In the genomic region with DNA sequence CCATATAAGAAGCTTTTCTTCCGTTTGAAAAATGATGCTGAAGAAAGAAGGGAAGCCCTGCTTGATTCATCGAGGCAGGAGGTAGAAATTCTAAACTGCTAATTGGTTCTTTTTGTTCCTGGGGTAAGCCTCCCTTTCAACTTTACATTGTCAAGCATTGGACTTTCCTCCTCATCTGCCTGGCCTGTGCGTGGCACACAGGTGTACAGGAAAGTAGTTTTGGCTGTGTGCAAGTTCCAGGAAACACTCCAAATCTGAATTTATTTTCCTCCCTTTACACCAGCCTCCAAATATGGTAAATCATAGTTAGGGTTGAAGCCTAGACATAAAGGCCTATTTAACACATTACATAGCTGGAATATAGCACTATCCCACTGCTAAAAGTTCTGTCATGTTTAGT, we compare ENCODE assay signal across 29 cellular contexts. TPM values are rescaled to one million over a fixed set of nuclear protein-coding genes. Genes with fewer than 3 reads are reported as not detected.
"Had no signal": no experiment of that assay in that cellular context is flagged by ENCODE, and none has a peak within 500 bp of the region (broad histone marks: within the 10 kb centered on the region; RNA-seq: fewer than 3 reads in every experiment).

No MANE protein-coding gene starts in this region.

- H3K4me2 ChIP-seq: smooth muscle cell had no signal

- H3K27ac ChIP-seq: neutrophil, pancreas, psoas muscle, skin epidermis, spleen, suprapubic skin, testis, tibial artery, upper lobe of left lung, vagina had no signal

- H3K4me1 ChIP-seq: pancreas, psoas muscle, suprapubic skin, testis, tibial artery, upper lobe of left lung, vagina had no signal

- H3K27me3 ChIP-seq: neutrophil, pancreas, spleen, suprapubic skin, testis, tibial artery, upper lobe of left lung, vagina had no signal

- ATAC-seq: naive thymus-derived CD8-positive, alpha-beta T cell; natural killer cell treated with Interleukin-12 subunit alpha and Interleukin-12 subunit beta and Interleukin-15 and Interleukin-18, amount 100 ng/mL, for 72 hours; pancreas; psoas muscle; right cardiac atrium; sciatic nerve; stimulated activated memory B cell treated with anti-CD40 and anti-IgM and Interleukin-4, amounts not matched to agents 10 μg/mL and 1 μg/mL and 100 μg/mL, for 72 hours; stimulated activated naive CD8-positive, alpha-beta T cell treated with anti-CD3 and anti-CD28 coated beads, Interleukin-15, amount 100 ng/mL, for 72 hours; stimulated activated naive CD8-positive, alpha-beta T cell treated with anti-CD3 and anti-CD28 coated beads, Interleukin-15, Interleukin-2, amounts not matched to agents 100 U/mL and 50 U/mL, for 24 hours had no signal

- FAIRE-seq: pancreas, urothelium cell line had no signal

- DNase-seq: naive thymus-derived CD8-positive, alpha-beta T cell; nephron progenitor cell; nucleus accumbens; pancreas; psoas muscle; right cardiac atrium; spleen; stimulated activated CD4-positive, alpha-beta T cell treated with anti-CD3 and anti-CD28 coated beads, Interleukin-12 subunit alpha, Interleukin-12 subunit beta, amount 100 ng/mL, for 4 hours; stimulated activated CD4-positive, alpha-beta T cell treated with anti-CD3 and anti-CD28 coated beads, Interleukin-1b, Interleukin-23, amount 100 ng/mL, for 48 hours; stimulated activated CD4-positive, alpha-beta T cell treated with anti-CD3 and anti-CD28 coated beads, Interleukin-4, amount 100 ng/mL, for 1 hour; stimulated activated CD4-positive, alpha-beta T cell treated with anti-CD3 and anti-CD28 coated beads, Interleukin-4, amount 100 ng/mL, for 4 hours; stimulated activated CD8-positive, alpha-beta memory T cell treated with anti-CD3 and anti-CD28 coated beads, Interleukin-4, amount 100 ng/mL, for 48 hours; stimulated activated naive CD4-positive, alpha-beta T cell; stimulated activated naive CD8-positive, alpha-beta T cell treated with anti-CD3 and anti-CD28 coated beads, Interleukin-15, amount 100 ng/mL, for 72 hours; stimulated activated naive CD8-positive, alpha-beta T cell treated with anti-CD3 and anti-CD28 coated beads, Interleukin-15, Interleukin-2, amounts not matched to agents 100 U/mL and 50 U/mL, for 24 hours; substantia nigra; testis; tibial artery; trophoblast cell; upper lobe of left lung had no signal

- H3K9me3 ChIP-seq: neutrophil, pancreas, psoas muscle, spleen, suprapubic skin, testis, tibial artery, upper lobe of left lung, vagina had no signal

- H3K4me3 ChIP-seq: pancreas, psoas muscle, skin epidermis, smooth muscle cell, spleen, suprapubic skin, testis, tibial artery, upper lobe of left lung, vagina had no signal

- H3K36me3 ChIP-seq: neutrophil, pancreas, spleen, suprapubic skin, tibial artery, upper lobe of left lung, vagina had no signal

RNA-seq across cellular contexts. Expression of a gene that starts 18.2 kb away (rescaled TPM):
- total RNA-seq: naive thymus-derived CD8-positive, alpha-beta T cell; natural killer cell treated with Interleukin-12 subunit alpha and Interleukin-12 subunit beta and Interleukin-15 and Interleukin-18, amount 100 ng/mL, for 72 hours had no signal
- polyA plus RNA-seq: naive thymus-derived CD8-positive, alpha-beta T cell; smooth muscle cell had no signal
